Comparison of ENCODE assay signal across 10 cellular contexts in the genomic region with DNA sequence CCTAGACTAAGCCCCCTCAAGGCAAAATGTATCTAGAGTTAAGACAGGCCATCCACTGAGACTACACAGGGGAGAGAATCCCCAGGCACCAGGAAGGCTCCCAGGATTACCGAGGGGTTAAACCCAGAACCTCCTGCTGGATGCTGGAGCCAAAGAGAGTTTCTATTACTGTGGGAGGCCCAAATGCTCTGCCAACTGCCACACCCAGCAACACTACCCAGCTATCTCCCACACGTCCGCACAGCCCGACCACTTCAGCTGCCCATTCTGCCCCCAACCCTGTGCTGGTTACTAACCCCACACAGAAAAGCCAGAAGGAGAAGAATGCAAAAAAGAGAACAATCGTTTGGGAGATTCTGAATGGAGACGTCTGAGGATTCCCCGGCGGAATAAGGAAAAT.
A peak's percentile ranks its signal among the peaks of the same experiment; 100 is the strongest.
DNase-seq lines count a peak whose midpoint lies in the region; ATAC-seq and TF ChIP-seq lines count a peak whose summit lies in the region.
"Had no signal": no experiment of that assay in that cellular context is flagged by ENCODE, and none has a peak within 500 bp of the region (broad histone marks: within the 10 kb centered on the region; RNA-seq: fewer than 3 reads in every experiment).

No MANE protein-coding gene starts in this region.

- peaks cover 70% of the 10 kb centered on the region for H3K4me1 Mint-ChIP-seq in CD8-positive, alpha-beta T cell (ENCODE audit: low read depth)
- H3K4me1 Mint-ChIP-seq in IgD-negative memory B cell = peaks cover 65 to 74% (median 67%) of the 10 kb centered on the region in 3 donors
- H3K4me1 Mint-ChIP-seq in dendritic cell treated with granulocyte-macrophage colony-stimulating factor and Interleukin-4, amounts not matched to agents 40 ng/mL and 50 ng/mL, for 4 days (ENCODE audit: low read depth) = peaks cover 91% of the 10 kb centered on the region

- no peaks in the 10 kb centered on the region for H3K9me3 ChIP-seq in CD8-positive, alpha-beta T cell (ENCODE audit: low read length)
- H3K9me3 ChIP-seq in skeletal muscle tissue (ENCODE audit: control insufficient read depth in 3 of 3, low read length in 3 of 3) = no peaks in the 10 kb centered on the region

- H3K36me3 Mint-ChIP-seq in CD8-positive, alpha-beta T cell = peaks cover 87% of the 10 kb centered on the region
- H3K36me3 Mint-ChIP-seq in IgD-negative memory B cell = peaks cover 7% of the 10 kb centered on the region
- peaks cover 99% of the 10 kb centered on the region for H3K36me3 Mint-ChIP-seq in dendritic cell treated with granulocyte-macrophage colony-stimulating factor and Interleukin-4, amounts not matched to agents 40 ng/mL and 50 ng/mL, for 4 days (ENCODE audit: low read depth)

- CTCF ChIA-PET in CD8-positive, alpha-beta T cell (lab: Charles Lee) = no interaction called here

- peak overlapping the region; percentile 60 to 84 (median 60) for H3K9ac ChIP-seq in skeletal muscle tissue (ENCODE audit: low read depth in 1 of 3, low read length in 3 of 3)

- H3K4me3 ChIP-seq in CD8-positive, alpha-beta T cell (ENCODE audit: low read depth, low read length) = no peak overlapping the region
- peak overlapping the region; percentile 56 to 61 (median 59) for H3K4me3 ChIP-seq in skeletal muscle tissue (ENCODE audit: low read length in 3 of 3)

- intact Hi-C loops in CD8-positive, alpha-beta T cell (cut with DNase I, micrococcal nuclease) = no loop called here
- intact Hi-C loops in dendritic cell treated with granulocyte-macrophage colony-stimulating factor and Interleukin-4, amounts not matched to agents 40 ng/mL and 50 ng/mL, for 4 days (cut with micrococcal nuclease) = no loop called here

- no peak for ATAC-seq in CD8-positive, alpha-beta T cell
- no peak for ATAC-seq in HG03135 (IDR thresholded peaks at IDR 0.05; ENCODE audit: unreplicated experiment)
- ATAC-seq in HG02938 (IDR thresholded peaks at IDR 0.05; ENCODE audit: unreplicated experiment) = no peak

- peaks cover 32% of the 10 kb centered on the region for H3K4me1 ChIP-seq in CD8-positive, alpha-beta T cell (ENCODE audit: insufficient read depth, low read length)
- H3K4me1 ChIP-seq in skeletal muscle tissue (ENCODE audit: control insufficient read depth in 3 of 3, insufficient read depth in 3 of 3, low read length in 3 of 3) = peaks cover 94 to 97% (median 97%) of the 10 kb centered on the region in 3 donors

- H3K27ac Mint-ChIP-seq in CD8-positive, alpha-beta T cell = peak overlapping the region; percentile 53
- peak overlapping the region; percentile 78 to 90 (median 84) for H3K27ac Mint-ChIP-seq in IgD-negative memory B cell
- H3K27ac Mint-ChIP-seq in dendritic cell treated with granulocyte-macrophage colony-stimulating factor and Interleukin-4, amounts not matched to agents 40 ng/mL and 50 ng/mL, for 4 days = peak overlapping the region; percentile 50
- H3K27ac Mint-ChIP-seq: endodermal cell had no signal

- no peak for DNase-seq in CD8-positive, alpha-beta T cell
- DNase-seq in NOMO-1 treated with dmso at 0.1 percent for 144 hours (lab: John Stamatoyannopoulos, UW; ENCODE audit: unreplicated experiment) = no peak
- DNase-seq: activated CD4-positive, alpha-beta T cell treated with anti-CD3 and anti-CD28 coated beads, Interleukin-2, amount 50 U/mL, for 1 hour; endodermal cell; stimulated activated CD4-positive, alpha-beta T cell treated with anti-CD3 and anti-CD28 coated beads, Interleukin-2, amount 100 ng/mL, for 48 hours had no signal

- no peak overlapping the region for H3K27ac ChIP-seq in CD8-positive, alpha-beta T cell (ENCODE audit: low read depth, low read length)
- H3K27ac ChIP-seq in skeletal muscle tissue (ENCODE audit: low read depth, low read length) = peak overlapping the region; percentile 91

- POLR2A ChIA-PET in CD8-positive, alpha-beta T cell (lab: Charles Lee) = no interaction called here

- no peak overlapping the region for H3K4me3 Mint-ChIP-seq in CD8-positive, alpha-beta T cell
- H3K4me3 Mint-ChIP-seq in IgD-negative memory B cell = peak overlapping the region in 2 of 4 donors; percentile 45 to 70
- no peak overlapping the region for H3K4me3 Mint-ChIP-seq in dendritic cell treated with granulocyte-macrophage colony-stimulating factor and Interleukin-4, amounts not matched to agents 40 ng/mL and 50 ng/mL, for 4 days
- H3K4me3 Mint-ChIP-seq: endodermal cell had no signal

- no peaks in the 10 kb centered on the region for H3K9me3 Mint-ChIP-seq in CD8-positive, alpha-beta T cell
- no peaks in the 10 kb centered on the region for H3K9me3 Mint-ChIP-seq in IgD-negative memory B cell
- no peaks in the 10 kb centered on the region for H3K9me3 Mint-ChIP-seq in dendritic cell treated with granulocyte-macrophage colony-stimulating factor and Interleukin-4, amounts not matched to agents 40 ng/mL and 50 ng/mL, for 4 days
- H3K9me3 Mint-ChIP-seq: endodermal cell had no signal

- no peaks in the 10 kb centered on the region for H3K27me3 Mint-ChIP-seq in CD8-positive, alpha-beta T cell (ENCODE audit: low read depth)
- no peaks in the 10 kb centered on the region for H3K27me3 Mint-ChIP-seq in IgD-negative memory B cell
- no peaks in the 10 kb centered on the region for H3K27me3 Mint-ChIP-seq in dendritic cell treated with granulocyte-macrophage colony-stimulating factor and Interleukin-4, amounts not matched to agents 40 ng/mL and 50 ng/mL, for 4 days

- TF ChIP-seq CTCF in CD8-positive, alpha-beta T cell (IDR thresholded peaks at IDR 0.05) = no peak

- no peaks in the 10 kb centered on the region for H3K27me3 ChIP-seq in CD8-positive, alpha-beta T cell (ENCODE audit: insufficient read depth, low read length)
- H3K27me3 ChIP-seq in skeletal muscle tissue (ENCODE audit: control insufficient read depth in 3 of 3, insufficient read depth in 3 of 3, low read length in 3 of 3) = no peaks in the 10 kb centered on the region

- H3K36me3 ChIP-seq in CD8-positive, alpha-beta T cell (ENCODE audit: insufficient read depth, low read length) = peaks cover 75% of the 10 kb centered on the region
- H3K36me3 ChIP-seq in skeletal muscle tissue (ENCODE audit: control insufficient read depth in 3 of 3, insufficient read depth in 3 of 3, low read length in 3 of 3) = peaks cover 59 to 78% (median 76%) of the 10 kb centered on the region in 3 donors
